Comparison of ENCODE assay signal across 19 cellular contexts in the genomic region with DNA sequence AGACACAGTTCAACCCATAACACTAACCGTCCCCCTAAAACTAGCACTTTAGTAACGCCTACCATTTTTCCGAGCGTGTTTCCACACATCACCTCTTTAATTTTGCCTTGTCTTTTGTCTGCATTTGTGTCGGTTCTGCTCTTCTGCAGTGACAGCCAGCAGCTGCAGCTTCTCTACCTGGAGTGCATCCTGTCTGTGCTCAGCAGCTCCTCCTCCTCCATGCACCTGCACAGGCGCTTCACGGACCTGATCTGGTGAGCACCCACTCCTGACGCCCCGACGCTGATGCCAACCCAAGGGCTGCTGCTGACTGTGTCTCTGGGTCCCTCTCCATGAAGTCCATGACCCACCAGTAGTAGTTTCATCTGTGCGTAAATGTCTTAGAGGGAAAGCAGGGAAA. TPM values are rescaled to one million over a fixed set of nuclear protein-coding genes. Genes with fewer than 3 reads are reported as not detected.
DNase-seq lines count a peak whose midpoint lies in the region; ATAC-seq and TF ChIP-seq lines count a peak whose summit lies in the region.
"Had no signal": no experiment of that assay in that cellular context is flagged by ENCODE, and none has a peak within 500 bp of the region (broad histone marks: within the 10 kb centered on the region; RNA-seq: fewer than 3 reads in every experiment).

No MANE protein-coding gene starts in this region.

- H3K36me3 Mint-ChIP-seq in type B pancreatic cell = peaks cover 14% of the 10 kb centered on the region
- H3K36me3 Mint-ChIP-seq in stimulated activated effector memory CD8-positive, alpha-beta T cell treated with anti-CD3 and anti-CD28 coated beads, Interleukin-12 subunit alpha, Interleukin-12 subunit beta, amount 100 ng/mL, for 72 hours = peaks cover 5% of the 10 kb centered on the region
- H3K36me3 Mint-ChIP-seq: CD8-positive, alpha-beta memory T cell had no signal

- H2AFZ ChIP-seq in mesenchymal stem cell (ENCODE audit: low read depth, low read length) = no peak overlapping the region
- H2AFZ ChIP-seq: GM23338 had no signal

- no peak overlapping the region for H2BK15ac ChIP-seq in mesenchymal stem cell (ENCODE audit: low read depth, poor library complexity, severe bottlenecking)

- H2BK5ac ChIP-seq in mesenchymal stem cell (ENCODE audit: low read depth, low read length, poor library complexity, severe bottlenecking) = no peak overlapping the region

- H3K27me3 ChIP-seq in mesenchymal stem cell (ENCODE audit: control insufficient read depth in 1 of 2, insufficient read depth in 1 of 2, low read length in 2 of 2) = no peaks in the 10 kb centered on the region
- no peaks in the 10 kb centered on the region for H3K27me3 ChIP-seq in effector memory CD4-positive, alpha-beta T cell (replicated peaks; ENCODE audit: control insufficient read depth, insufficient read depth, low read length, poor library complexity, severe bottlenecking)
- H3K27me3 ChIP-seq: BLaER1 had no signal

- H3K9me3 Mint-ChIP-seq in type B pancreatic cell = no peaks in the 10 kb centered on the region
- H3K9me3 Mint-ChIP-seq in stimulated activated effector memory CD8-positive, alpha-beta T cell treated with anti-CD3 and anti-CD28 coated beads, Interleukin-12 subunit alpha, Interleukin-12 subunit beta, amount 100 ng/mL, for 72 hours = no peaks in the 10 kb centered on the region
- H3K9me3 Mint-ChIP-seq: CD8-positive, alpha-beta memory T cell; GM23338 had no signal

- H3K27me3 Mint-ChIP-seq in type B pancreatic cell = no peaks in the 10 kb centered on the region

- peaks cover 10% of the 10 kb centered on the region for H3K4me1 Mint-ChIP-seq in type B pancreatic cell (ENCODE audit: unreplicated experiment)
- H3K4me1 Mint-ChIP-seq in stimulated activated effector memory CD8-positive, alpha-beta T cell treated with anti-CD3 and anti-CD28 coated beads, Interleukin-12 subunit alpha, Interleukin-12 subunit beta, amount 100 ng/mL, for 72 hours = no peaks in the 10 kb centered on the region
- H3K4me1 Mint-ChIP-seq: CD8-positive, alpha-beta memory T cell; GM23338 had no signal

- ATAC-seq in stimulated activated effector memory CD8-positive, alpha-beta T cell treated with anti-CD3 and anti-CD28 coated beads, Interleukin-12 subunit alpha, Interleukin-12 subunit beta, amount 100 ng/mL, for 72 hours = no peak
- ATAC-seq: GM23338 had no signal

- WGBS in mesenchymal stem cell = 94% methylated on average over 11 of the region's 11 CpGs

- no peak overlapping the region for H3K4me3 ChIP-seq in mesenchymal stem cell (ENCODE audit: insufficient read depth in 1 of 2, low read depth in 1 of 2, low read length in 2 of 2)
- H3K4me3 ChIP-seq in effector memory CD4-positive, alpha-beta T cell (ENCODE audit: insufficient read depth, low read depth, low read length, poor library complexity, severe bottlenecking) = no peak overlapping the region
- H3K4me3 ChIP-seq: BLaER1, GM23338 had no signal

- no peak overlapping the region for H3K27ac ChIP-seq in mesenchymal stem cell (ENCODE audit: low read length, poor library complexity, severe bottlenecking)
- no peak overlapping the region for H3K27ac ChIP-seq in effector memory CD4-positive, alpha-beta T cell (ENCODE audit: insufficient read depth, low read length, poor library complexity, severe bottlenecking)
- H3K27ac ChIP-seq: BLaER1 had no signal

- no peak overlapping the region for H3K4me2 ChIP-seq in mesenchymal stem cell (ENCODE audit: low read length, poor library complexity, severe bottlenecking)
- H3K4me2 ChIP-seq: BLaER1, GM23338 had no signal

- no peak overlapping the region for H3K4me3 Mint-ChIP-seq in type B pancreatic cell
- H3K4me3 Mint-ChIP-seq in stimulated activated effector memory CD8-positive, alpha-beta T cell treated with anti-CD3 and anti-CD28 coated beads, Interleukin-12 subunit alpha, Interleukin-12 subunit beta, amount 100 ng/mL, for 72 hours = no peak overlapping the region
- H3K4me3 Mint-ChIP-seq: CD8-positive, alpha-beta memory T cell; GM23338 had no signal

- DNase-seq in NCI-H1417 (lab: John Stamatoyannopoulos, UW) (peak; percentile 11 to 45 (median 35)), NCI-H1417 treated with DMSO at 0.1 percent for 48 hours (lab: John Stamatoyannopoulos, UW) (no peak), NCI-H510A treated with DMSO at 0.1 percent for 48 hours (lab: John Stamatoyannopoulos, UW) (peak; percentile 45), mesenchymal stem cell (no peak), type B pancreatic cell (ENCODE audit: extremely low spot score, unreplicated experiment) (no peak), DMS153 treated with DMSO at 0.1 percent for 48 hours (lab: John Stamatoyannopoulos, UW; ENCODE audit: unreplicated experiment) (no peak)
- DNase-seq in stimulated activated effector memory CD8-positive, alpha-beta T cell treated with anti-CD3 and anti-CD28 coated beads, Interleukin-12 subunit alpha, Interleukin-12 subunit beta, amount 100 ng/mL, for 72 hours (ENCODE audit: low spot score in 2 of 2) = no peak
- DNase-seq in effector memory CD4-positive, alpha-beta T cell = no peak
- DNase-seq: 8988T; AML-193; Caco-2; CD8-positive, alpha-beta memory T cell; DMS79 treated with DMSO at 0.1 percent for 48 hours; EL; GDM1; H7 had no signal

- no peak overlapping the region for H3K14ac ChIP-seq in mesenchymal stem cell (ENCODE audit: low read length in 2 of 2)

- H4K91ac ChIP-seq in mesenchymal stem cell (ENCODE audit: low read length) = no peak overlapping the region

- no peak overlapping the region for H3K18ac ChIP-seq in mesenchymal stem cell (ENCODE audit: low read depth in 1 of 2, low read length in 2 of 2)

- H2AK5ac ChIP-seq in mesenchymal stem cell (ENCODE audit: low read length, severe bottlenecking) = no peak overlapping the region

- H4K8ac ChIP-seq in mesenchymal stem cell (ENCODE audit: low read length) = peak overlapping the region; percentile 37

- peak overlapping the region; percentile 30 for H2BK120ac ChIP-seq in mesenchymal stem cell (ENCODE audit: low read depth, low read length)

- TF ChIP-seq CTCF in type B pancreatic cell (conservative IDR thresholded peaks at IDR 0.05) = no peak

- no peaks in the 10 kb centered on the region for H3K36me3 ChIP-seq in mesenchymal stem cell (ENCODE audit: control insufficient read depth in 1 of 2, insufficient read depth in 2 of 2, low read depth in 1 of 2, low read length in 2 of 2)
- H3K36me3 ChIP-seq in effector memory CD4-positive, alpha-beta T cell (ENCODE audit: control insufficient read depth, insufficient read depth, low read length) = no peaks in the 10 kb centered on the region
- H3K36me3 ChIP-seq: BLaER1 had no signal

- no peaks in the 10 kb centered on the region for H3K9me3 ChIP-seq in mesenchymal stem cell (ENCODE audit: control insufficient read depth, low read length)
- H3K9me3 ChIP-seq in effector memory CD4-positive, alpha-beta T cell (ENCODE audit: control insufficient read depth, low read length) = no peaks in the 10 kb centered on the region
- H3K9me3 ChIP-seq: BLaER1, Caco-2 had no signal

- peak overlapping the region; percentile 73 for H3K27ac Mint-ChIP-seq in type B pancreatic cell
- no peak overlapping the region for H3K27ac Mint-ChIP-seq in stimulated activated effector memory CD8-positive, alpha-beta T cell treated with anti-CD3 and anti-CD28 coated beads, Interleukin-12 subunit alpha, Interleukin-12 subunit beta, amount 100 ng/mL, for 72 hours
- H3K27ac Mint-ChIP-seq: CD8-positive, alpha-beta memory T cell; GM23338 had no signal

- no peaks in the 10 kb centered on the region for H3K79me1 ChIP-seq in mesenchymal stem cell (replicated peaks; ENCODE audit: low read length, poor library complexity, severe bottlenecking)

- peak overlapping the region in 1 of 2 experiments; percentile 13 for H2BK12ac ChIP-seq in mesenchymal stem cell (ENCODE audit: low read length in 2 of 2)

- H3K23ac ChIP-seq in mesenchymal stem cell (ENCODE audit: low read length in 2 of 2) = no peak overlapping the region

- no peak overlapping the region for H3K4ac ChIP-seq in mesenchymal stem cell (ENCODE audit: low read depth in 1 of 2, low read length in 2 of 2)

- H3K9ac ChIP-seq in mesenchymal stem cell (ENCODE audit: low read length) = no peak overlapping the region
- H3K9ac ChIP-seq: BLaER1 had no signal

- H3K4me1 ChIP-seq in mesenchymal stem cell (ENCODE audit: control insufficient read depth, insufficient read depth, low read depth, low read length) = no peaks in the 10 kb centered on the region
- no peaks in the 10 kb centered on the region for H3K4me1 ChIP-seq in effector memory CD4-positive, alpha-beta T cell (ENCODE audit: control insufficient read depth, insufficient read depth, low read length, poor library complexity, severe bottlenecking)
- H3K4me1 ChIP-seq: BLaER1, Caco-2 had no signal

RNA-seq across cellular contexts. Expression of gene PBOV1, which starts 35.4 kb away (rescaled TPM):
- polyA plus RNA-seq in mesenchymal stem cell (2013, experiment 1 of 2) = not detected
- polyA plus RNA-seq in mesenchymal stem cell (2013, experiment 2 of 2) = not detected
- total RNA-seq in type B pancreatic cell (ENCODE audit: low replicate concordance) = not detected in 2 replicates
- total RNA-seq: Caco-2; CD8-positive, alpha-beta memory T cell; GM23338; H7; HT-29 had no signal
- polyA plus RNA-seq: CD8-positive, alpha-beta memory T cell; GM23338 had no signal

Comparison
In these comparisons a context has a peak if more than half of its experiments do, and no peak if none do; other contexts are left out.
1. DNase-seq: peak in NCI-H1417 (3 of 3) and NCI-H510A treated with DMSO at 0.1 percent for 48 hours (single experiment); none in NCI-H1417 treated with DMSO at 0.1 percent for 48 hours (single experiment), mesenchymal stem cell (single experiment), type B pancreatic cell (single experiment), stimulated activated effector memory CD8-positive, alpha-beta T cell treated with anti-CD3 and anti-CD28 coated beads, Interleukin-12 subunit alpha, Interleukin-12 subunit beta, amount 100 ng/mL, for 72 hours (0 of 2), DMS153 treated with DMSO at 0.1 percent for 48 hours (single experiment) and effector memory CD4-positive, alpha-beta T cell (0 of 3).